Comparison of ENCODE assay signal across 15 cellular contexts in genomic region chr7:117098457-117098856, GRCh38.
DNase-seq lines count a peak whose midpoint lies in the region; ATAC-seq and TF ChIP-seq lines count a peak whose summit lies in the region.
"Had no signal": no experiment of that assay in that cellular context is flagged by ENCODE, and none has a peak within 500 bp of the region (broad histone marks: within the 10 kb centered on the region; RNA-seq: fewer than 3 reads in every experiment).

No MANE protein-coding gene starts in this region.

- H3K9me3 Mint-ChIP-seq in chondrocyte (ENCODE audit: low read depth) = no peaks in the 10 kb centered on the region
- H3K9me3 Mint-ChIP-seq: activated naive CD4-positive, alpha-beta T cell treated with anti-CD3 and anti-CD28 coated beads, Interleukin-2, amount 50 U/mL, for 72 hours; CD14-positive monocyte had no signal

- H3K27ac ChIP-seq in left lung (peak overlapping the region in 1 of 2 donors; percentile 5), colonic mucosa (no peak overlapping the region)

- peak; percentile 81 for DNase-seq in AG20443 (ENCODE audit: low spot score)
- peak; percentile 87 for DNase-seq in NCI-H226
- no peak for DNase-seq in chondrocyte (ENCODE audit: low spot score)
- no peak for DNase-seq in left lung
- DNase-seq in colonic mucosa = no peak
- no peak for DNase-seq in NOMO-1 (lab: John Stamatoyannopoulos, UW; ENCODE audit: unreplicated experiment in 2 of 2)
- DNase-seq: GDM1; NCI-H510A; stimulated activated CD4-positive, alpha-beta T cell treated with anti-CD3 and anti-CD28 coated beads, Interleukin-4, amount 100 ng/mL, for 24 hours; stimulated activated naive CD4-positive, alpha-beta T cell treated with Interleukin-2 at 50 U/mL for 16 hours had no signal

- H3K4me1 ChIP-seq in left lung = no peaks in the 10 kb centered on the region
- no peaks in the 10 kb centered on the region for H3K4me1 ChIP-seq in colonic mucosa

- no peak for TF ChIP-seq CTCF in chondrocyte (IDR thresholded peaks at IDR 0.05)
- no peak for TF ChIP-seq CTCF in left lung (IDR thresholded peaks at IDR 0.05)
- no peak for TF ChIP-seq CTCF in colonic mucosa (IDR thresholded peaks at IDR 0.05)

- H3K4me1 Mint-ChIP-seq in chondrocyte (ENCODE audit: low read depth) = peaks cover 25% of the 10 kb centered on the region
- H3K4me1 Mint-ChIP-seq: CD14-positive monocyte had no signal

- ATAC-seq in left lung = peak; percentile 62
- ATAC-seq in GM21360 (IDR thresholded peaks at IDR 0.05; ENCODE audit: unreplicated experiment) = no peak
- ATAC-seq in GM21619 (IDR thresholded peaks at IDR 0.05; ENCODE audit: unreplicated experiment) = no peak

- no peaks in the 10 kb centered on the region for H3K27me3 Mint-ChIP-seq in chondrocyte (ENCODE audit: low read depth)
- H3K27me3 Mint-ChIP-seq: progenitor cell of endocrine pancreas had no signal

- intact Hi-C loops in left lung (cut with DNase I) (no loop called here), colonic mucosa (cut with DNase I) (no loop called here)

- H3K36me3 Mint-ChIP-seq in chondrocyte (ENCODE audit: low read depth) = peaks cover 13% of the 10 kb centered on the region
- H3K36me3 Mint-ChIP-seq: activated naive CD4-positive, alpha-beta T cell treated with anti-CD3 and anti-CD28 coated beads, Interleukin-2, amount 50 U/mL, for 72 hours had no signal

- H3K4me3 ChIP-seq in left lung (no peak overlapping the region), colonic mucosa (no peak overlapping the region)

- H3K4me3 Mint-ChIP-seq in chondrocyte (ENCODE audit: unreplicated experiment) = no peak overlapping the region
- H3K4me3 Mint-ChIP-seq: CD14-positive monocyte had no signal

- H3K36me3 ChIP-seq in left lung = no peaks in the 10 kb centered on the region
- no peaks in the 10 kb centered on the region for H3K36me3 ChIP-seq in colonic mucosa

- H3K9ac ChIP-seq in colonic mucosa (ENCODE audit: low read depth in 2 of 2, low read length in 2 of 2) = no peak overlapping the region

- H3K27me3 ChIP-seq in left lung (no peaks in the 10 kb centered on the region), colonic mucosa (no peaks in the 10 kb centered on the region)

- peak overlapping the region; percentile 79 for H3K27ac Mint-ChIP-seq in chondrocyte (ENCODE audit: unreplicated experiment)
- H3K27ac Mint-ChIP-seq: activated naive CD4-positive, alpha-beta T cell treated with anti-CD3 and anti-CD28 coated beads, Interleukin-2, amount 50 U/mL, for 72 hours; CD14-positive monocyte; progenitor cell of endocrine pancreas had no signal

- H3K9me3 ChIP-seq in left lung (no peaks in the 10 kb centered on the region), colonic mucosa (no peaks in the 10 kb centered on the region)

Comparison
In these comparisons a context has a peak if more than half of its experiments do, and no peak if none do; other contexts are left out.
1. DNase-seq: peak in AG20443 (single experiment) and NCI-H226 (single experiment); none in chondrocyte (single experiment), left lung (0 of 2), colonic mucosa (single experiment) and NOMO-1 (0 of 2).